ENCODE assay signal across 15 cellular contexts in the genomic region with DNA sequence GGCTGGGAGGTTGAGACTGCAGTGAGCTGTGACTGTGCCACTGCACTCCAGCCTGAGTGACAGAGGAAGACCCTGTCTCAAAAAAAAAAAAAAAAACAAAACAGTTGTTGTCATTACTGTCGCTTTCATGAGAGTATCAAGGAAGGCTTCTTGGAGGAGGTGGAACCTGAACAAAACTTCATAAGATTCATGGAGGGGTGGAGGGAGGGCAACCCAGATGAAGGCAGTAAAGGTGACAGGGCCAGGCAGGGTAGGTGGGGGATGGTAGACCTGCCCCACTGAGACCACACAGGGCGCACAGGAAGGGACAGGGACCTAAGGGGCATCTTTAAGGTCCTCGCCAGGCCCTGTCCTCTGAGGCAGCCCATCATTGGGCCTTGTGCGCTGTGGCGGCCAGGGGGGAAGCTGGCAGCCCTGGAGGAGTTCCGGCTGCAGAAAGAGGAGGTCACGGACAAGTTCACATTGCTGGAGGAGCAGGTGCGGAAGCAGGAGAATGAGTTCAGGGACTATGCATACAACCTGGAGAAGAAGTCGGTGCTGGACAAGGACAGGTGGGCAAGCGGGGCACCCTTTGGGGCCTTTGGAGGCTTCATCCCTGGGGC. TPM values are rescaled to one million over a fixed set of nuclear protein-coding genes. Genes with fewer than 3 reads are reported as not detected.
DNase-seq lines count a peak whose midpoint lies in the region; ATAC-seq and TF ChIP-seq lines count a peak whose summit lies in the region.
"Had no signal": no experiment of that assay in that cellular context is flagged by ENCODE, and none has a peak within 500 bp of the region (broad histone marks: within the 10 kb centered on the region; RNA-seq: fewer than 3 reads in every experiment).

No MANE protein-coding gene starts in this region.

- no peaks in the 10 kb centered on the region; a peak in 1 of 7 replicates for H3K36me3 Mint-ChIP-seq in H9 (ENCODE audit: insufficient read depth in 1 of 3, low read depth in 3 of 3)
- H3K36me3 Mint-ChIP-seq in effector memory CD8-positive, alpha-beta T cell (ENCODE audit: insufficient read depth), result peaks cover 8% of the 10 kb centered on the region
- H3K36me3 Mint-ChIP-seq in natural killer cell, result no peaks in the 10 kb centered on the region
- no peaks in the 10 kb centered on the region for H3K36me3 Mint-ChIP-seq in mesothelial cell of epicardium

- H3K27ac Mint-ChIP-seq in H9, result peak overlapping the region in 2 of 3 experiments; percentile 8 to 86; a peak in 2 of 7 replicates
- peak overlapping the region; percentile 44 to 76 for H3K27ac Mint-ChIP-seq in effector memory CD8-positive, alpha-beta T cell
- no peak overlapping the region for H3K27ac Mint-ChIP-seq in natural killer cell
- no peak overlapping the region for H3K27ac Mint-ChIP-seq in mesothelial cell of epicardium

- ATAC-seq in effector memory CD8-positive, alpha-beta T cell (replicated peaks), result no peak
- no peak for ATAC-seq in natural killer cell
- ATAC-seq: GM12878, PC-3 had no signal

- H4K20me1 ChIP-seq in BLaER1 treated with 17β-estradiol and CSF1 and Interleukin-3, amounts not matched to agents 10 nM and 100 nM, result peaks cover 0 to 72% (median 48%) of the 10 kb centered on the region in 11 experiments; a peak in 19 of 22 replicates
- no peaks in the 10 kb centered on the region for H4K20me1 ChIP-seq in H9 (ENCODE audit: control insufficient read depth, insufficient read depth, insufficient read length)
- peaks cover 15% of the 10 kb centered on the region for H4K20me1 ChIP-seq in osteoblast (ENCODE audit: insufficient read depth, low read length)

- peak overlapping the region in 10 of 11 experiments; percentile 64 to 89 (median 81); a peak in 16 of 22 replicates for H3K4me2 ChIP-seq in BLaER1 treated with 17β-estradiol and CSF1 and Interleukin-3, amounts not matched to agents 10 nM and 100 nM
- no peak overlapping the region for H3K4me2 ChIP-seq in H9 (ENCODE audit: insufficient read depth, insufficient read length, low read length)
- no peak overlapping the region for H3K4me2 ChIP-seq in osteoblast (ENCODE audit: insufficient read depth, low read length)

- no peak overlapping the region for H3K4me3 ChIP-seq in BLaER1 treated with 17β-estradiol and CSF1 and Interleukin-3, amounts not matched to agents 10 nM and 100 nM
- no peak overlapping the region for H3K4me3 ChIP-seq in osteoblast (ENCODE audit: insufficient read depth, low read length)
- H3K4me3 ChIP-seq: GM12878 had no signal

- H2BK15ac ChIP-seq in H9 (ENCODE audit: low read depth, low read length), result no peak overlapping the region

- no peaks in the 10 kb centered on the region for H3K27me3 ChIP-seq in BLaER1 treated with 17β-estradiol and CSF1 and Interleukin-3, amounts not matched to agents 10 nM and 100 nM
- H3K27me3 ChIP-seq in H9 (ENCODE audit: insufficient read depth, low read length), result no peaks in the 10 kb centered on the region
- H3K27me3 ChIP-seq in osteoblast (ENCODE audit: insufficient read depth, low read length), result no peaks in the 10 kb centered on the region

- no CpG with 5 or more reads among the region's 10 CpGs for WGBS in H9 (ENCODE audit: extremely low coverage, insufficient read length, low lambda C conversion rate)

- H3K4ac ChIP-seq in H9 (ENCODE audit: low read depth, low read length), result no peak overlapping the region

- no peak overlapping the region for H4K5ac ChIP-seq in H9 (ENCODE audit: insufficient read length, low read depth, low read length)

- H2AFZ ChIP-seq in H9 (ENCODE audit: low read length) (no peak overlapping the region), osteoblast (ENCODE audit: low read length) (no peak overlapping the region)

- no peak overlapping the region for H3K14ac ChIP-seq in H9 (ENCODE audit: insufficient read depth, low read length)

- peaks cover 0 to 2% of the 10 kb centered on the region in 2 experiments; a peak in 1 of 5 replicates for H3K9me3 Mint-ChIP-seq in H9
- no peaks in the 10 kb centered on the region for H3K9me3 Mint-ChIP-seq in effector memory CD8-positive, alpha-beta T cell
- H3K9me3 Mint-ChIP-seq in natural killer cell, result no peaks in the 10 kb centered on the region
- H3K9me3 Mint-ChIP-seq in mesothelial cell of epicardium, result peaks cover 3% of the 10 kb centered on the region

- H2BK120ac ChIP-seq in H9 (ENCODE audit: low read depth, low read length, poor library complexity, severe bottlenecking), result no peak overlapping the region

- no peak overlapping the region for H3K18ac ChIP-seq in H9 (ENCODE audit: insufficient read length, low read depth, low read length)

- peaks cover 32 to 57% (median 49%) of the 10 kb centered on the region in 10 experiments for H3K4me1 ChIP-seq in BLaER1 treated with 17β-estradiol and CSF1 and Interleukin-3, amounts not matched to agents 10 nM and 100 nM
- no peaks in the 10 kb centered on the region; the same call in 1 of the 2 replicates for H3K4me1 ChIP-seq in H9 (ENCODE audit: insufficient read depth, low read length)
- H3K4me1 ChIP-seq in osteoblast (ENCODE audit: insufficient read depth, low read length), result peaks cover 5% of the 10 kb centered on the region

- H3K4me1 Mint-ChIP-seq in H9 (peaks cover 21 to 44% of the 10 kb centered on the region in 2 experiments), natural killer cell (peaks cover 21 to 34% of the 10 kb centered on the region in 2 donors), mesothelial cell of epicardium (peaks cover 8% of the 10 kb centered on the region)
- H3K4me1 Mint-ChIP-seq in effector memory CD8-positive, alpha-beta T cell (ENCODE audit: low read depth in 2 of 2), result peaks cover 28 to 39% of the 10 kb centered on the region in 2 donors

- no peaks in the 10 kb centered on the region for H3K79me1 ChIP-seq in H9 (ENCODE audit: insufficient read depth, low read depth, low read length, poor library complexity, severe bottlenecking)

- H3K9ac ChIP-seq in BLaER1 treated with 17β-estradiol and CSF1 and Interleukin-3, amounts not matched to agents 10 nM and 100 nM, result no peak overlapping the region
- no peak overlapping the region for H3K9ac ChIP-seq in H9 (ENCODE audit: extremely low read depth, insufficient read length, low read length)

- no peak overlapping the region for H3K27ac ChIP-seq in BLaER1 treated with 17β-estradiol and CSF1 and Interleukin-3, amounts not matched to agents 10 nM and 100 nM
- H3K27ac ChIP-seq in H9 (ENCODE audit: insufficient read length, low read depth, low read length), result no peak overlapping the region
- no peak overlapping the region for H3K27ac ChIP-seq in osteoblast (ENCODE audit: low read depth, low read length)

- peaks cover 0 to 9% (median 0%) of the 10 kb centered on the region in 11 experiments; a peak in 6 of 22 replicates for H3K9me3 ChIP-seq in BLaER1 treated with 17β-estradiol and CSF1 and Interleukin-3, amounts not matched to agents 10 nM and 100 nM (replicated peaks in 1 of 11)
- no peaks in the 10 kb centered on the region for H3K9me3 ChIP-seq in H9 (ENCODE audit: control insufficient read depth, low read depth, low read length)
- no peaks in the 10 kb centered on the region for H3K9me3 ChIP-seq in osteoblast (ENCODE audit: low read depth, low read length)

- DNase-seq in H9 (no peak), osteoblast (ENCODE audit: insufficient read length, low spot score, missing footprints) (peak; percentile 54), natural killer cell (no peak), Kasumi-1 (lab: John Stamatoyannopoulos, UW) (no peak), mesothelial cell of epicardium (ENCODE audit: low spot score in 2 of 2, unreplicated experiment in 2 of 2) (no peak)
- DNase-seq in effector memory CD8-positive, alpha-beta T cell, result no peak
- DNase-seq: AML-193; CD4-positive, alpha-beta memory T cell; DMS153; GOT3; NCI-H2227 treated with DMSO at 0.1 percent for 48 hours; PC-3; RPMI8226 had no signal

- TF ChIP-seq CTCF in H9 (conservative IDR thresholded peaks at IDR 0.05) (no peak), osteoblast (IDR thresholded peaks at IDR 0.05; ENCODE audit: extremely low read depth, low read depth, low read length) (no peak), natural killer cell (IDR thresholded peaks at IDR 0.05) (no peak), mesothelial cell of epicardium (IDR thresholded peaks at IDR 0.05; ENCODE audit: unreplicated experiment) (no peak)

- no peak overlapping the region for H3K56ac ChIP-seq in H9 (ENCODE audit: insufficient read length, low read depth, low read length)

- no peak overlapping the region for H2BK20ac ChIP-seq in H9 (ENCODE audit: low read depth, low read length, poor library complexity, severe bottlenecking)

- H3K23me2 ChIP-seq in H9 (ENCODE audit: insufficient read length, low read depth, low read length, poor library complexity, severe bottlenecking), result peaks cover 5% of the 10 kb centered on the region

- H2BK5ac ChIP-seq in H9 (ENCODE audit: insufficient read length, low read length), result no peak overlapping the region

- intact Hi-C loops in natural killer cell (cut with micrococcal nuclease), result no loop called here

- H4K91ac ChIP-seq in H9 (ENCODE audit: insufficient read length, low read depth, low read length), result no peak overlapping the region

- peak overlapping the region in 1 of 2 experiments; percentile 13; a peak in 1 of 5 replicates for H3K4me3 Mint-ChIP-seq in H9
- peak overlapping the region in 1 of 2 donors; percentile 24 for H3K4me3 Mint-ChIP-seq in effector memory CD8-positive, alpha-beta T cell
- H3K4me3 Mint-ChIP-seq in natural killer cell, result no peak overlapping the region
- no peak overlapping the region for H3K4me3 Mint-ChIP-seq in mesothelial cell of epicardium

- H2BK12ac ChIP-seq in H9 (ENCODE audit: insufficient read length, low read depth, low read length), result no peak overlapping the region

- H2AK5ac ChIP-seq in H9 (ENCODE audit: insufficient read length, low read length), result no peak overlapping the region

- H3K23ac ChIP-seq in H9 (ENCODE audit: insufficient read length, low read depth, low read length), result no peak overlapping the region

- peaks cover 0 to 5% (median 0%) of the 10 kb centered on the region in 11 experiments; a peak in 2 of 22 replicates for H3K36me3 ChIP-seq in BLaER1 treated with 17β-estradiol and CSF1 and Interleukin-3, amounts not matched to agents 10 nM and 100 nM
- no peaks in the 10 kb centered on the region for H3K36me3 ChIP-seq in osteoblast (ENCODE audit: insufficient read depth, low read length)

- H3K27me3 Mint-ChIP-seq in H9 (ENCODE audit: low read depth) (peaks cover 8% of the 10 kb centered on the region), natural killer cell (ENCODE audit: low read depth in 2 of 2) (no peaks in the 10 kb centered on the region), mesothelial cell of epicardium (ENCODE audit: low read depth) (no peaks in the 10 kb centered on the region)
- no peaks in the 10 kb centered on the region for H3K27me3 Mint-ChIP-seq in effector memory CD8-positive, alpha-beta T cell
- H3K27me3 Mint-ChIP-seq: CD4-positive, alpha-beta memory T cell had no signal

- H3T11ph ChIP-seq in H9 (ENCODE audit: low read length), result no peak overlapping the region

- H4K8ac ChIP-seq in H9 (replicated peaks; ENCODE audit: insufficient read length, low read depth, low read length), result no peak overlapping the region

- H3K79me2 ChIP-seq in H9 (ENCODE audit: insufficient read depth, low read length) (no peaks in the 10 kb centered on the region), osteoblast (ENCODE audit: insufficient read depth, low read length) (peaks cover 17% of the 10 kb centered on the region)

RNA-seq across cellular contexts. Expression of gene CFAP157, which starts 3.5 kb away (rescaled TPM):
- total RNA-seq in H9 (2021), result 0.15 and 0.22 TPM in 2 replicates
- not detected in 2 replicates for total RNA-seq in osteoblast
- total RNA-seq in natural killer cell, result not detected
- total RNA-seq in mesothelial cell of epicardium, result 0.34 to 0.49 TPM (median 0.41 TPM) in 3 replicates
- total RNA-seq: GM12878, PC-3 had no signal

RNA-seq across cellular contexts. Expression of gene PTRH1, which starts 5.2 kb away (rescaled TPM):
- total RNA-seq in H9 (2021) (10.6 and 10.9 TPM in 2 replicates), osteoblast (12.7 and 16.3 TPM in 2 replicates), natural killer cell (10 to 100 TPM in 2 of 3 donors, 1 to 10 TPM in 1; 6.9 to 11.5 (median 11.0) TPM), mesothelial cell of epicardium (9.4 to 10.3 TPM (median 9.5 TPM) in 3 replicates)

RNA-seq across cellular contexts. Expression of gene TTC16, which starts 5.6 kb away (rescaled TPM):
- not detected in 2 replicates for total RNA-seq in H9 (2021)
- under 0.01 TPM in 1 of 2 replicates, not detected in the other for total RNA-seq in osteoblast
- total RNA-seq in natural killer cell, result 10 to 100 TPM; 15.5 to 23.0 (median 21.5) TPM
- 0.07 TPM in 1 of 3 replicates, not detected in the others for total RNA-seq in mesothelial cell of epicardium
- total RNA-seq: GM12878 had no signal

RNA-seq across cellular contexts. Expression of gene TOR2A, which starts 24.8 kb away (rescaled TPM):
- total RNA-seq in H9 (2021) (13.2 and 16.3 TPM in 2 replicates), osteoblast (3.8 and 4.7 TPM in 2 replicates), natural killer cell (10 to 100 TPM; 20.9 to 27.8 (median 23.7) TPM), mesothelial cell of epicardium (14.0 to 17.3 TPM (median 15.9 TPM) in 3 replicates)

Comparison
In these comparisons a context has a peak if more than half of its experiments do, and no peak if none do; other contexts are left out.
1. H3K4me2 ChIP-seq: peak in BLaER1 treated with 17β-estradiol and CSF1 and Interleukin-3, amounts not matched to agents 10 nM and 100 nM (10 of 11); none in H9 (single experiment) and osteoblast (single experiment).
2. H3K27ac Mint-ChIP-seq: peak in H9 (2 of 3) and effector memory CD8-positive, alpha-beta T cell (2 of 2); none in natural killer cell (0 of 2) and mesothelial cell of epicardium (single experiment).
3. RNA of gene TTC16, which starts 5.6 kb away (total RNA-seq): 15.5 to 23.0 TPM in natural killer cell; 0.07 TPM in mesothelial cell of epicardium, not detected in H9 and under 0.01 TPM in osteoblast; every median in the first group is over 10 times any median in the second.